In the genomic region with DNA sequence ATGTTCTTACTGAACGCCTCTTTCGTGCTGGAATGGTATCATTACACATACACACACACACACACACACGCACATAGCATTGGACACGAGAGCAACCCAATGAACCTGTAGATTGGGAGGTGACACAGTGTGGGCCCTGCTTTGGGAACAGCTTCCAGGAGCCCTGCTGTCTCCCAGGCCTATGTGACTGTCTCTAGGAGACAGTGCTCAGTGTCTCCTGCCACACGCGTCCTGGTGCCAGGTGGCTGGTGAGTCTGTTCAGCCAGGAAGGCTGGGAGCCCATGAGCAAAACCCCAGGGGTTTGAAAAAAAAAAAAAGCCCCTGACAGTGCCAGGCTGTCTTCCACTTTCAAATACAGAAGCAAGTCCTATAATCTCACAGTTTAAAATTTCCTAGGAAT, we compare ENCODE assay signal across 31 cellular contexts. TPM values are rescaled to one million over a fixed set of nuclear protein-coding genes. Genes with fewer than 3 reads are reported as not detected.
DNase-seq lines count a peak whose midpoint lies in the region; ATAC-seq, FAIRE-seq and TF ChIP-seq lines count a peak whose summit lies in the region.
"Had no signal": no experiment of that assay in that cellular context is flagged by ENCODE, and none has a peak within 500 bp of the region (broad histone marks: within the 10 kb centered on the region; RNA-seq: fewer than 3 reads in every experiment).

No MANE protein-coding gene starts in this region.

- peak overlapping the region; percentile 53 for H3K27ac Mint-ChIP-seq in memory B cell
- H3K27ac Mint-ChIP-seq: activated CD4-positive, alpha-beta T cell treated with anti-CD3 and anti-CD28 coated beads, Interleukin-2, amount 10 ng/mL, durations not matched to agents 7 days and 5 days; activated naive CD8-positive, alpha-beta T cell treated with anti-CD3 and anti-CD28 coated beads, Interleukin-2, amount 50 U/mL, for 24 hours; H9; mesothelial cell of epicardium; progenitor cell of endocrine pancreas had no signal

- TF ChIP-seq EP300 in HepG2 (IDR thresholded peaks at IDR 0.05; ENCODE audit: low read depth in 2 of 2, low read length in 2 of 2), result no peak
- no peak for TF ChIP-seq EP300 in HepG2 (CRISPR knock-in tag; IDR thresholded peaks at IDR 0.05; ENCODE audit: borderline replicate concordance)

- in situ Hi-C loops in HepG2 (cut with HindIII; ENCODE audit: extremely low pct_ligation_motif_present, low pct_unique_long_range_greater_than_20kb), result no loop called here

- intact Hi-C loops in HepG2 (cut with micrococcal nuclease; ENCODE audit: unreplicated experiment) (no loop called here), right lobe of liver (cut with DNase I) (no loop called here)

- CTCF ChIA-PET in HepG2 (lab: Yijun Ruan, JAX; ENCODE audit: low intra/inter-chr PET ratio, low total read pairs), result no interaction called here

- POLR2A ChIA-PET in HepG2 (lab: Yijun Ruan, JAX), result interaction anchor here (1.5 kb wide), 1 partner anchor 84 kb away, joined by 4 read pairs; a partner anchor contains a TSS

- H3K9ac ChIP-seq in HepG2 (ENCODE audit: insufficient read depth, low read depth, low read length), result no peak overlapping the region

- peaks cover 7% of the 10 kb centered on the region; the same call in 1 of the 2 replicates for H4K20me1 ChIP-seq in HepG2 (ENCODE audit: insufficient read depth, low read length)

- FAIRE-seq in HepG2 (lab: Jason Lieb, UNC), result no peak
- FAIRE-seq: HTR-8/SVneo, K562 had no signal

- H3K9me3 Mint-ChIP-seq in memory B cell, result no peaks in the 10 kb centered on the region
- H3K9me3 Mint-ChIP-seq: CD14-positive monocyte had no signal

- H3K4me1 ChIP-seq in HepG2 (ENCODE audit: insufficient read depth, low read length) (peaks cover 44% of the 10 kb centered on the region), right lobe of liver (peaks cover 0 to 19% (median 6%) of the 10 kb centered on the region in 4 donors)

- peak overlapping the region; percentile 1; the same call in 1 of the 2 replicates for H3K4me2 ChIP-seq in HepG2 (ENCODE audit: low read depth, low read length)

- 56% methylated on average over 6 of the region's 6 CpGs for WGBS in HepG2 (ENCODE audit: low lambda C conversion rate)
- WGBS in right lobe of liver (ENCODE audit: insufficient coverage, low coverage, low lambda C conversion rate, missing lambda C conversion rate), result 80% methylated on average over 1 of the region's 6 CpGs

- TF ChIP-seq POLR2A in HepG2 (IDR thresholded peaks at IDR 0.05; ENCODE audit: insufficient read depth in 1 of 2, low read depth in 2 of 2, low read length in 2 of 2), result no peak
- no peak for TF ChIP-seq POLR2A in right lobe of liver (IDR thresholded peaks at IDR 0.05)

- no peak for ATAC-seq in HepG2
- no peak for ATAC-seq in right lobe of liver
- ATAC-seq in memory B cell (ENCODE audit: low read depth), result no peak
- no peak for ATAC-seq in GM18519 (IDR thresholded peaks at IDR 0.05; ENCODE audit: low FRiP score, unreplicated experiment)
- ATAC-seq: activated naive CD8-positive, alpha-beta T cell treated with anti-CD3 and anti-CD28 coated beads, Interleukin-2, amount 50 U/mL, for 24 hours; esophagus mucosa; K562; sciatic nerve had no signal

- H3K27me3 ChIP-seq in HepG2 (ENCODE audit: control insufficient read depth in 1 of 2, insufficient read depth in 2 of 2, low read length in 2 of 2) (no peaks in the 10 kb centered on the region; a peak in 1 of 5 replicates), right lobe of liver (no peaks in the 10 kb centered on the region)
- H3K27me3 ChIP-seq: neutrophil, tibial nerve had no signal

- no peak overlapping the region for H3K27ac ChIP-seq in HepG2 (ENCODE audit: extremely low read length, insufficient read depth, low read length)
- no peak overlapping the region for H3K27ac ChIP-seq in right lobe of liver
- H3K27ac ChIP-seq: left ventricle myocardium inferior, neutrophil, SJCRH30, tibial nerve had no signal

- no peaks in the 10 kb centered on the region for H3K27me3 Mint-ChIP-seq in memory B cell
- H3K27me3 Mint-ChIP-seq: progenitor cell of endocrine pancreas had no signal

- DNase-seq in HepG2 (ENCODE audit: low spot score) (no peak), right lobe of liver (no peak), NCI-H2171 (lab: John Stamatoyannopoulos, UW) (peak; percentile 90), memory B cell (ENCODE audit: low spot score in 2 of 2) (no peak), T-helper 9 cell (no peak), NCI-H1048 (lab: John Stamatoyannopoulos, UW) (no peak)
- DNase-seq: activated CD4-positive, alpha-beta T cell treated with anti-CD3 and anti-CD28 coated beads, Interleukin-2, amount 10 ng/mL, durations not matched to agents 7 days and 5 days; activated naive CD4-positive, alpha-beta T cell; activated naive CD8-positive, alpha-beta T cell treated with anti-CD3 and anti-CD28 coated beads, Interleukin-2, amount 50 U/mL, for 24 hours; activated T-cell treated with anti-CD3 and anti-CD28 coated beads, Interleukin-2, amount 50 U/mL, for 48 hours; central memory CD4-positive, alpha-beta T cell; dermis blood vessel endothelial cell; foreskin fibroblast; H9; head of caudate nucleus; islet precursor cell; left ventricle myocardium inferior; NCI-H1105 treated with DMSO at 0.1 percent for 48 hours; RPMI8226; SJCRH30; stimulated activated CD4-positive, alpha-beta T cell treated with anti-CD3 and anti-CD28 coated beads, Interleukin-4, amount 100 ng/mL, for 24 hours had no signal

- no peak for TF ChIP-seq RAD21 in HepG2 (CRISPR knock-in tag; IDR thresholded peaks at IDR 0.05)

- H3K36me3 Mint-ChIP-seq in memory B cell, result peaks cover under 1% of the 10 kb centered on the region

- no peaks in the 10 kb centered on the region for H3K9me3 ChIP-seq in HepG2 (ENCODE audit: low read length)
- no peaks in the 10 kb centered on the region for H3K9me3 ChIP-seq in right lobe of liver
- H3K9me3 ChIP-seq: left ventricle myocardium inferior, neutrophil, SJCRH30, tibial nerve had no signal

- H3K4me3 ChIP-seq in HepG2 (replicated peaks in 1 of 3; ENCODE audit: insufficient read depth in 1 of 3, low read depth in 2 of 3, low read length in 3 of 3), result no peak overlapping the region
- no peak overlapping the region for H3K4me3 ChIP-seq in right lobe of liver
- H3K4me3 ChIP-seq: K562, left ventricle myocardium inferior, SJCRH30, tibial nerve had no signal

- peaks cover 22% of the 10 kb centered on the region for H3K4me1 Mint-ChIP-seq in memory B cell

- H2AFZ ChIP-seq in HepG2 (ENCODE audit: low read length), result no peak overlapping the region

- H3K36me3 ChIP-seq in HepG2 (replicated peaks in 1 of 2; ENCODE audit: control insufficient read depth in 1 of 2, insufficient read depth in 2 of 2, low read length in 2 of 2) (peaks cover 0 to 3% of the 10 kb centered on the region in 2 experiments; a peak in 2 of 5 replicates), right lobe of liver (no peaks in the 10 kb centered on the region)
- H3K36me3 ChIP-seq: SJCRH30, tibial nerve had no signal

- H3K4me3 Mint-ChIP-seq in memory B cell, result no peak overlapping the region
- H3K4me3 Mint-ChIP-seq: activated CD4-positive, alpha-beta T cell treated with anti-CD3 and anti-CD28 coated beads, Interleukin-2, amount 10 ng/mL, durations not matched to agents 7 days and 5 days; activated naive CD8-positive, alpha-beta T cell treated with anti-CD3 and anti-CD28 coated beads, Interleukin-2, amount 50 U/mL, for 24 hours; CD14-positive monocyte; H9; mesothelial cell of epicardium had no signal

- TF ChIP-seq CTCF in HepG2 (CRISPR knock-in tag; IDR thresholded peaks at IDR 0.05) (no peak), right lobe of liver (IDR thresholded peaks at IDR 0.05) (no peak)

- no TSS peak for BruUV-seq in HepG2 (replicated peaks; lab: Mats Ljungman, UMichigan)

- peaks cover 21% of the 10 kb centered on the region for H3K79me2 ChIP-seq in HepG2 (ENCODE audit: insufficient read depth, low read length)

RNA-seq across cellular contexts. Expression of a gene that starts 2.4 kb away (rescaled TPM):
- total RNA-seq in HepG2 (2016; rRNA removed; fragmentation: Illumina TruSeq; extraction: Trizol) (60.8 and 79.4 TPM in 2 replicates), right lobe of liver (10 to 100 TPM; 26.9 to 41.0 (median 34.1) TPM)
- total RNA-seq in HepG2 (2016; cell fraction: cytosol; rRNA removed; fragmentation: Illumina TruSeq; extraction: Trizol; ENCODE audit: low read depth), result 19.9 and 21.7 TPM in 2 replicates
- 63.3 and 71.0 TPM in 2 replicates for total RNA-seq in HepG2 (2016; cell fraction: insoluble cytoplasmic fraction; rRNA removed; fragmentation: Illumina TruSeq; extraction: Trizol)
- total RNA-seq in HepG2 (2016; cell fraction: membrane; rRNA removed; fragmentation: Illumina TruSeq; extraction: Trizol), result 43.8 and 45.3 TPM in 2 replicates
- total RNA-seq in HepG2 (2016; cell fraction: nucleus; rRNA removed; fragmentation: Illumina TruSeq; extraction: Trizol), result 46.2 and 51.9 TPM in 2 replicates
- 52.8 and 53.9 TPM in 2 replicates for polyA plus RNA-seq in HepG2 (2011; rRNA removed)
- 26.8 and 29.2 TPM in 2 replicates for polyA plus RNA-seq in HepG2 (2011; cell fraction: cytosol; rRNA removed)
- 30.1 and 34.8 TPM in 2 replicates for polyA plus RNA-seq in HepG2 (2011; cell fraction: nucleus; rRNA removed)
- 43.7 and 44.1 TPM in 2 replicates for polyA plus RNA-seq in HepG2 (2012)
- 9.7 and 11.5 TPM in 2 replicates for polyA plus RNA-seq in HepG2 (2016; cell fraction: cytosol; fragmentation: Illumina TruSeq; extraction: Trizol; ENCODE audit: low read depth)
- 61.1 and 61.7 TPM in 2 replicates for polyA plus RNA-seq in HepG2 (2016; cell fraction: insoluble cytoplasmic fraction; fragmentation: Illumina TruSeq; extraction: Trizol; ENCODE audit: low read depth)
- 21.7 and 24.5 TPM in 2 replicates for polyA plus RNA-seq in HepG2 (2016; cell fraction: membrane; fragmentation: Illumina TruSeq; extraction: Trizol; ENCODE audit: low read depth)
- 48.8 and 52.8 TPM in 2 replicates for polyA plus RNA-seq in HepG2 (2016; cell fraction: nucleus; fragmentation: Illumina TruSeq; extraction: Trizol; ENCODE audit: insufficient read depth, low read depth)
- polyA minus RNA-seq in HepG2 (2011; rRNA and poly(A)+ RNA removed; ENCODE audit: low replicate concordance), result 81.2 and 98.5 TPM in 2 replicates
- 39.3 and 41.6 TPM in 2 replicates for polyA minus RNA-seq in HepG2 (2011; cell fraction: cytosol; rRNA and poly(A)+ RNA removed)
- 61.2 and 77.8 TPM in 2 replicates for polyA minus RNA-seq in HepG2 (2011; cell fraction: nucleus; rRNA and poly(A)+ RNA removed)

RNA-seq across cellular contexts. Expression of a gene that starts 27.4 kb away (rescaled TPM):
- total RNA-seq in HepG2 (2016; rRNA removed; fragmentation: Illumina TruSeq; extraction: Trizol) (67.0 and 113 TPM in 2 replicates), right lobe of liver (10 to 100 TPM; 31.7 to 80.0 (median 56.9) TPM)
- 128 and 146 TPM in 2 replicates for total RNA-seq in HepG2 (2016; cell fraction: cytosol; rRNA removed; fragmentation: Illumina TruSeq; extraction: Trizol; ENCODE audit: low read depth)
- total RNA-seq in HepG2 (2016; cell fraction: insoluble cytoplasmic fraction; rRNA removed; fragmentation: Illumina TruSeq; extraction: Trizol), result 68.0 and 117 TPM in 2 replicates
- total RNA-seq in HepG2 (2016; cell fraction: membrane; rRNA removed; fragmentation: Illumina TruSeq; extraction: Trizol), result 115 and 123 TPM in 2 replicates
- total RNA-seq in HepG2 (2016; cell fraction: nucleus; rRNA removed; fragmentation: Illumina TruSeq; extraction: Trizol), result 105 and 117 TPM in 2 replicates
- 83.6 and 99.6 TPM in 2 replicates for polyA plus RNA-seq in HepG2 (2011; rRNA removed)
- 70.6 and 97.9 TPM in 2 replicates for polyA plus RNA-seq in HepG2 (2011; cell fraction: cytosol; rRNA removed)
- polyA plus RNA-seq in HepG2 (2011; cell fraction: nucleus; rRNA removed), result 79.1 and 84.2 TPM in 2 replicates
- 60.8 and 61.5 TPM in 2 replicates for polyA plus RNA-seq in HepG2 (2012)
- 123 and 149 TPM in 2 replicates for polyA plus RNA-seq in HepG2 (2016; cell fraction: cytosol; fragmentation: Illumina TruSeq; extraction: Trizol; ENCODE audit: low read depth)
- 70.3 and 81.2 TPM in 2 replicates for polyA plus RNA-seq in HepG2 (2016; cell fraction: insoluble cytoplasmic fraction; fragmentation: Illumina TruSeq; extraction: Trizol; ENCODE audit: low read depth)
- polyA plus RNA-seq in HepG2 (2016; cell fraction: membrane; fragmentation: Illumina TruSeq; extraction: Trizol; ENCODE audit: low read depth), result 114 and 119 TPM in 2 replicates
- 186 and 193 TPM in 2 replicates for polyA plus RNA-seq in HepG2 (2016; cell fraction: nucleus; fragmentation: Illumina TruSeq; extraction: Trizol; ENCODE audit: insufficient read depth, low read depth)
- 81.3 and 114 TPM in 2 replicates for polyA minus RNA-seq in HepG2 (2011; rRNA and poly(A)+ RNA removed; ENCODE audit: low replicate concordance)
- polyA minus RNA-seq in HepG2 (2011; cell fraction: cytosol; rRNA and poly(A)+ RNA removed), result 27.6 and 41.2 TPM in 2 replicates
- 67.3 and 71.3 TPM in 2 replicates for polyA minus RNA-seq in HepG2 (2011; cell fraction: nucleus; rRNA and poly(A)+ RNA removed)
